Comparison of ENCODE assay signal across 15 cellular contexts in genomic region chr10:60958892-60959601, GRCh38. TPM values are rescaled to one million over a fixed set of nuclear protein-coding genes. Genes with fewer than 3 reads are reported as not detected.
DNase-seq lines count a peak whose midpoint lies in the region; TF ChIP-seq lines count a peak whose summit lies in the region.
"Had no signal": no experiment of that assay in that cellular context is flagged by ENCODE, and none has a peak within 500 bp of the region (broad histone marks: within the 10 kb centered on the region; RNA-seq: fewer than 3 reads in every experiment).

No MANE protein-coding gene starts in this region.

- DNase-seq in GM03348 (ENCODE audit: low spot score) (peak; percentile 16), SK-MEL-5 (ENCODE audit: low read depth, low spot score) (peak; percentile 20), fibroblast of lung (ENCODE audit: low read depth in 2 of 2) (peak; percentile 51 to 71), DMS 273 treated with DMSO at 0.1 percent for 48 hours (lab: John Stamatoyannopoulos, UW) (no peak), epidermal melanocyte (ENCODE audit: insufficient read length, low spot score) (no peak), NCI-H82 (lab: John Stamatoyannopoulos, UW) (no peak), medulla oblongata (ENCODE audit: extremely low spot score) (no peak)
- DNase-seq: activated B cell treated with CpG ODN at 0.5 μM for 24 hours, amygdala, GDM1, NCI-H774, retina had no signal

- H2AFZ ChIP-seq in fibroblast of lung (ENCODE audit: low read length): peak overlapping the region; percentile 6
- H2AFZ ChIP-seq in parathyroid adenoma: peak overlapping the region; percentile 23

- TF ChIP-seq CTCF in fibroblast of lung (conservative IDR thresholded peaks at IDR 0.05 in 1 of 2, IDR thresholded peaks at IDR 0.05 in 1 of 2; ENCODE audit: low read depth in 1 of 2, low read length in 2 of 2) (no peak), parathyroid adenoma (IDR thresholded peaks at IDR 0.05) (no peak)

- H3K27me3 ChIP-seq in fibroblast of lung (ENCODE audit: control insufficient read depth, insufficient read depth, low read length) (no peaks in the 10 kb centered on the region), parathyroid adenoma (ENCODE audit: control insufficient read depth, insufficient read depth, low read length) (no peaks in the 10 kb centered on the region)

- H3K4me1 ChIP-seq in fibroblast of lung (ENCODE audit: control insufficient read depth, extremely low read depth, insufficient read depth, low read length) (peaks cover 18% of the 10 kb centered on the region), parathyroid adenoma (no peaks in the 10 kb centered on the region)

- H4K20me1 ChIP-seq in fibroblast of lung (ENCODE audit: control insufficient read depth, extremely low read depth, insufficient read depth, low read length): no peaks in the 10 kb centered on the region

- H3K79me2 ChIP-seq in fibroblast of lung (ENCODE audit: control insufficient read depth, insufficient read depth, low read length) (no peaks in the 10 kb centered on the region), parathyroid adenoma (no peaks in the 10 kb centered on the region)

- H3K9me3 ChIP-seq in fibroblast of lung (ENCODE audit: control insufficient read depth, insufficient read depth, low read depth, low read length) (no peaks in the 10 kb centered on the region), parathyroid adenoma (ENCODE audit: control insufficient read depth, low read length) (no peaks in the 10 kb centered on the region)

- no peak overlapping the region for H3K4me3 ChIP-seq in fibroblast of lung (replicated peaks in 1 of 4; ENCODE audit: control extremely low read depth in 1 of 4, insufficient read depth in 1 of 4, low read depth in 3 of 4, low read length in 4 of 4)
- H3K4me3 ChIP-seq in parathyroid adenoma (ENCODE audit: low read depth, low read length): no peak overlapping the region
- H3K4me3 ChIP-seq: lung had no signal

- in situ Hi-C loops in SK-MEL-5 (cut with HindIII; ENCODE audit: low pct_unique_long_range_greater_than_20kb, low sequenced_read_pairs): loop anchor here (25.0 kb wide), 1 partner anchor 97 kb away; no protein-coding TSS in a partner anchor

- H3K9ac ChIP-seq in fibroblast of lung (ENCODE audit: insufficient read depth, low read length) (no peak overlapping the region), parathyroid adenoma (no peak overlapping the region)

- peak overlapping the region; percentile 38 for H3K4me2 ChIP-seq in fibroblast of lung (ENCODE audit: extremely low read depth, insufficient read depth, low read length)
- no peak overlapping the region for H3K4me2 ChIP-seq in parathyroid adenoma (ENCODE audit: low read length)

- no peak overlapping the region for H3K27ac ChIP-seq in fibroblast of lung (ENCODE audit: insufficient read depth, low read length)
- H3K27ac ChIP-seq in parathyroid adenoma: no peak overlapping the region

- H3K36me3 ChIP-seq in fibroblast of lung (ENCODE audit: control insufficient read depth, insufficient read depth, low read length) (no peaks in the 10 kb centered on the region), parathyroid adenoma (ENCODE audit: control insufficient read depth, insufficient read depth, low read length) (no peaks in the 10 kb centered on the region)

RNA-seq across cellular contexts. Expression of gene RHOBTB1, which starts 15.1 kb away (rescaled TPM):
- total RNA-seq in SK-MEL-5 (2014; rRNA removed; shearing (Covaris generic)): 22.6 and 23.9 TPM in 2 replicates
- polyA plus RNA-seq in SK-MEL-5 (2015; cell fraction: cytosol; rRNA removed): 9.7 and 11.8 TPM in 2 replicates
- polyA plus RNA-seq in SK-MEL-5 (2015; cell fraction: nucleus; rRNA removed): 27.2 and 39.1 TPM in 2 replicates
- total RNA-seq in fibroblast of lung: 19.8 TPM in 2 replicates
- 14.9 and 42.6 TPM in 2 replicates for polyA plus RNA-seq in fibroblast of lung
- 9.3 and 25.8 TPM in 2 replicates for polyA plus RNA-seq in fibroblast of lung (2012)
- polyA minus RNA-seq in fibroblast of lung (ENCODE audit: low replicate concordance): 5.1 and 8.7 TPM in 2 replicates
- total RNA-seq: activated CD8-positive, alpha-beta memory T cell treated with anti-CD3 and anti-CD28 coated beads for 36 hours had no signal

Comparison
In these comparisons a context has a peak if more than half of its experiments do, and no peak if none do; other contexts are left out.
1. DNase-seq: peak in GM03348 (single experiment), SK-MEL-5 (single experiment) and fibroblast of lung (2 of 2); none in DMS 273 treated with DMSO at 0.1 percent for 48 hours (single experiment), epidermal melanocyte (single experiment), NCI-H82 (single experiment) and medulla oblongata (single experiment).